8 cellular contexts compared by ENCODE assay signal in the genomic region with DNA sequence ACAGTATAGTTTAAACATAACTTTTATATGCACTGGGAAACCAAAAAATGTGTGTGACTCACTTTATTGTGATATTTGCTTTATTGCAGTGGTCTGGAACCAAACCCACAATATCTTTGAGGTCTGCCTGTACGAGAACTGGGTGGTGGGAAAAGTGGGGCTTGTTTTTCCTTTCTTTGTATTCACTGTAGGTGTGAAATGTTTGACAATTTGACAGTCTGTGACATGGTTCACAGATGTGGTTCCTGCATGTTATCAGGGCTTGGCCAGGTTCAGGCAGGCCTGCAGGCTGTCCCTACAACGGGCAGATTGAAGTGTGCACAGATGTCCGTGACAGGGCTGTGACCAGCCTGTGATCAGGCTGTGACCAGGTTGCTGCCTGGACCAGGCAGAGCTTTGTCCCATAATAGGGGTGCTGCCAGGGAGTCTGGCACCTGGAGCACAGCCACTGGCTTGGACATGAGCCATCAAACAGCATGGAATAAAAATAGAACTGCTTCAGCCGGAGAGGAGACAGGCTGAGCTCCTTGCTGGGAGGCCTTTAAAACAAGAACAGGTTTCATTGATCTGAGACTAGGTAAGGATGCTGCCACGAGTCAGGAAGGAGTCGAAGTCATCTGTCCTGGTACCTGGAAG.
DNase-seq lines count a peak whose midpoint lies in the region; ATAC-seq, FAIRE-seq and TF ChIP-seq lines count a peak whose summit lies in the region.

No MANE protein-coding gene starts in this region.

- no TSS peak for BruUV-seq in HepG2 (replicated peaks; lab: Mats Ljungman, UMichigan)

- no peak overlapping the region for H3K4me2 ChIP-seq in HepG2 (ENCODE audit: low read depth, low read length)

- intact Hi-C loops in HepG2 (cut with micrococcal nuclease; ENCODE audit: unreplicated experiment), result loop anchor here (10.0 kb wide), 1 partner anchor 63 kb away; a partner anchor contains a TSS
- intact Hi-C loops in left ventricle myocardium inferior (cut with micrococcal nuclease), result no loop called here

- H2AFZ ChIP-seq in HepG2 (ENCODE audit: low read length), result no peak overlapping the region

- H3K27me3 ChIP-seq in liver (ENCODE audit: control insufficient read depth in 4 of 4, insufficient read depth in 4 of 4, low read length in 3 of 4) (no peaks in the 10 kb centered on the region), HepG2 (ENCODE audit: control insufficient read depth in 1 of 2, insufficient read depth in 2 of 2, low read length in 2 of 2) (peaks cover 0 to 6% of the 10 kb centered on the region in 2 experiments; a peak in 1 of 5 replicates), left ventricle myocardium inferior (ENCODE audit: low read depth) (no peaks in the 10 kb centered on the region), thymus (ENCODE audit: control insufficient read depth, insufficient read depth) (peaks cover 2% of the 10 kb centered on the region)

- TF ChIP-seq POLR2A in HepG2 (IDR thresholded peaks at IDR 0.05; ENCODE audit: insufficient read depth in 1 of 2, low read depth in 2 of 2, low read length in 2 of 2), result no peak

- H3K9me3 ChIP-seq in liver (ENCODE audit: control insufficient read depth in 4 of 4, low read length in 3 of 4), result no peaks in the 10 kb centered on the region
- no peaks in the 10 kb centered on the region for H3K9me3 ChIP-seq in HepG2 (ENCODE audit: low read length)
- H3K9me3 ChIP-seq in left ventricle myocardium inferior (replicated peaks), result peaks cover 9% of the 10 kb centered on the region
- no peaks in the 10 kb centered on the region for H3K9me3 ChIP-seq in thymus (ENCODE audit: control insufficient read depth)

- POLR2A ChIA-PET in HepG2 (lab: Yijun Ruan, JAX), result no interaction called here

- TF ChIP-seq RAD21 in liver (IDR thresholded peaks at IDR 0.05), result peak; percentile 53 to 59
- TF ChIP-seq RAD21 in HepG2 (CRISPR knock-in tag; IDR thresholded peaks at IDR 0.05), result no peak

- WGBS in liver, result 30% methylated on average over 6 of the region's 6 CpGs
- 35% methylated on average over 6 of the region's 6 CpGs for WGBS in HepG2 (ENCODE audit: low lambda C conversion rate)
- 40% methylated on average over 6 of the region's 6 CpGs for WGBS in thymus

- H4K20me1 ChIP-seq in HepG2 (ENCODE audit: insufficient read depth, low read length), result no peaks in the 10 kb centered on the region

- CTCF ChIA-PET in HepG2 (lab: Yijun Ruan, JAX; ENCODE audit: low intra/inter-chr PET ratio, low total read pairs), result no interaction called here

- no peak for ATAC-seq in HepG2
- ATAC-seq in HG02798 (IDR thresholded peaks at IDR 0.05; ENCODE audit: poor library complexity, unreplicated experiment), result no peak
- no peak for ATAC-seq in GM21526 (IDR thresholded peaks at IDR 0.05; ENCODE audit: low FRiP score, unreplicated experiment)
- no peak for ATAC-seq in HG03095 (IDR thresholded peaks at IDR 0.05; ENCODE audit: unreplicated experiment)

- H3K4me1 ChIP-seq in liver (ENCODE audit: control insufficient read depth in 4 of 4, insufficient read depth in 4 of 4, low read length in 3 of 4), result peaks cover 4 to 24% (median 15%) of the 10 kb centered on the region in 4 donors
- peaks cover 23% of the 10 kb centered on the region for H3K4me1 ChIP-seq in HepG2 (ENCODE audit: insufficient read depth, low read length)
- H3K4me1 ChIP-seq in left ventricle myocardium inferior, result peaks cover 48% of the 10 kb centered on the region
- H3K4me1 ChIP-seq in thymus (ENCODE audit: control insufficient read depth, insufficient read depth, low read length), result peaks cover 10% of the 10 kb centered on the region

- in situ Hi-C loops in HepG2 (cut with HindIII; ENCODE audit: extremely low pct_ligation_motif_present, low pct_unique_long_range_greater_than_20kb), result no loop called here

- no peaks in the 10 kb centered on the region for H3K36me3 ChIP-seq in liver (ENCODE audit: control insufficient read depth in 4 of 4, insufficient read depth in 3 of 4, low read depth in 1 of 4, low read length in 3 of 4)
- no peaks in the 10 kb centered on the region for H3K36me3 ChIP-seq in HepG2 (replicated peaks in 1 of 2; ENCODE audit: control insufficient read depth in 1 of 2, insufficient read depth in 2 of 2, low read length in 2 of 2)
- peaks cover 4% of the 10 kb centered on the region for H3K36me3 ChIP-seq in left ventricle myocardium inferior
- no peaks in the 10 kb centered on the region for H3K36me3 ChIP-seq in thymus (ENCODE audit: control insufficient read depth, insufficient read depth)

- H3K27ac ChIP-seq in liver (ENCODE audit: low read depth in 1 of 2, low read length in 2 of 2), result peak overlapping the region; percentile 68 to 84
- no peak overlapping the region for H3K27ac ChIP-seq in HepG2 (ENCODE audit: extremely low read length, insufficient read depth, low read length)
- H3K27ac ChIP-seq in left ventricle myocardium inferior (replicated peaks), result peak overlapping the region; percentile 99
- peak overlapping the region; percentile 46 for H3K27ac ChIP-seq in thymus (ENCODE audit: low read depth)

- peak overlapping the region in 1 of 2 donors; percentile 78 for H3K9ac ChIP-seq in liver (ENCODE audit: low read depth in 1 of 2, low read length in 2 of 2)
- no peak overlapping the region for H3K9ac ChIP-seq in HepG2 (ENCODE audit: insufficient read depth, low read depth, low read length)

- H3K4me3 ChIP-seq in liver (ENCODE audit: low read depth in 1 of 3, low read length in 3 of 3) (no peak overlapping the region), HepG2 (replicated peaks in 1 of 3; ENCODE audit: insufficient read depth in 1 of 3, low read depth in 2 of 3, low read length in 3 of 3) (no peak overlapping the region), left ventricle myocardium inferior (peak overlapping the region; percentile 41), thymus (ENCODE audit: low read length) (no peak overlapping the region)

- FAIRE-seq in HepG2 (lab: Jason Lieb, UNC), result no peak

- H3K79me2 ChIP-seq in HepG2 (ENCODE audit: insufficient read depth, low read length), result no peaks in the 10 kb centered on the region

- DNase-seq in HepG2 (ENCODE audit: low spot score) (no peak), left ventricle myocardium inferior (peak; percentile 76)
- DNase-seq in activated CD8-positive, alpha-beta memory T cell treated with anti-CD3 and anti-CD28 coated beads, Interleukin-2, amount 50 U/mL, for 48 hours, result peak; percentile 54

- TF ChIP-seq EP300 in HepG2 (IDR thresholded peaks at IDR 0.05; ENCODE audit: low read depth in 2 of 2, low read length in 2 of 2), result no peak
- no peak for TF ChIP-seq EP300 in HepG2 (CRISPR knock-in tag; IDR thresholded peaks at IDR 0.05; ENCODE audit: borderline replicate concordance)

- TF ChIP-seq CTCF in liver (IDR thresholded peaks at IDR 0.05; ENCODE audit: low read depth, low read length, missing input control) (no peak), HepG2 (CRISPR knock-in tag; IDR thresholded peaks at IDR 0.05) (no peak), left ventricle myocardium inferior (IDR thresholded peaks at IDR 0.05; ENCODE audit: borderline replicate concordance) (no peak)

TF ChIP-seq in liver, 16 proteins besides CTCF, POLR2A, EP300 and RAD21 (continues in another document):
- TF ChIP-seq YY1 (IDR thresholded peaks at IDR 0.05) (peak; percentile 54), TAF1 (conservative IDR thresholded peaks at IDR 0.05) (no peak), FOXA1 (IDR thresholded peaks at IDR 0.05) (peak; percentile 68), FOXA2 (IDR thresholded peaks at IDR 0.05) (peak; percentile 56), RXRA (IDR thresholded peaks at IDR 0.05) (peak; percentile 52 to 95)
- TF ChIP-seq, protein P1, sequence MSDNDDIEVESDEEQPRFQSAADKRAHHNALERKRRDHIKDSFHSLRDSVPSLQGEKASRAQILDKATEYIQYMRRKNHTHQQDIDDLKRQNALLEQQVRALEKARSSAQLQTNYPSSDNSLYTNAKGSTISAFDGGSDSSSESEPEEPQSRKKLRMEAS (IDR thresholded peaks at IDR 0.05), result peak; percentile 77
- TF ChIP-seq, protein P2, sequence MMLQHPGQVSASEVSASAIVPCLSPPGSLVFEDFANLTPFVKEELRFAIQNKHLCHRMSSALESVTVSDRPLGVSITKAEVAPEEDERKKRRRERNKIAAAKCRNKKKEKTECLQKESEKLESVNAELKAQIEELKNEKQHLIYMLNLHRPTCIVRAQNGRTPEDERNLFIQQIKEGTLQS (IDR thresholded peaks at IDR 0.05), result no peak

TF ChIP-seq in HepG2, 621 proteins besides CTCF, POLR2A, EP300 and RAD21 (continues in another document):
- TF ChIP-seq ATF7-NPFF (CRISPR knock-in tag; IDR thresholded peaks at IDR 0.05; ENCODE audit: low read depth) (no peak), FLYWCH1 (CRISPR knock-in tag; IDR thresholded peaks at IDR 0.05) (no peak), ZSCAN25 (CRISPR knock-in tag; IDR thresholded peaks at IDR 0.05) (no peak), HHEX (CRISPR knock-in tag; IDR thresholded peaks at IDR 0.05) (no peak), NCOA2 (CRISPR knock-in tag; IDR thresholded peaks at IDR 0.05) (no peak), ZBTB42 (CRISPR knock-in tag; IDR thresholded peaks at IDR 0.05) (no peak), ZNF263 (CRISPR knock-in tag; IDR thresholded peaks at IDR 0.05) (no peak), ZNF549 (CRISPR knock-in tag; IDR thresholded peaks at IDR 0.05) (no peak), ADNP (CRISPR knock-in tag; IDR thresholded peaks at IDR 0.05) (no peak), MLLT10 (CRISPR knock-in tag; IDR thresholded peaks at IDR 0.05) (no peak)
- TF ChIP-seq, protein P3, sequence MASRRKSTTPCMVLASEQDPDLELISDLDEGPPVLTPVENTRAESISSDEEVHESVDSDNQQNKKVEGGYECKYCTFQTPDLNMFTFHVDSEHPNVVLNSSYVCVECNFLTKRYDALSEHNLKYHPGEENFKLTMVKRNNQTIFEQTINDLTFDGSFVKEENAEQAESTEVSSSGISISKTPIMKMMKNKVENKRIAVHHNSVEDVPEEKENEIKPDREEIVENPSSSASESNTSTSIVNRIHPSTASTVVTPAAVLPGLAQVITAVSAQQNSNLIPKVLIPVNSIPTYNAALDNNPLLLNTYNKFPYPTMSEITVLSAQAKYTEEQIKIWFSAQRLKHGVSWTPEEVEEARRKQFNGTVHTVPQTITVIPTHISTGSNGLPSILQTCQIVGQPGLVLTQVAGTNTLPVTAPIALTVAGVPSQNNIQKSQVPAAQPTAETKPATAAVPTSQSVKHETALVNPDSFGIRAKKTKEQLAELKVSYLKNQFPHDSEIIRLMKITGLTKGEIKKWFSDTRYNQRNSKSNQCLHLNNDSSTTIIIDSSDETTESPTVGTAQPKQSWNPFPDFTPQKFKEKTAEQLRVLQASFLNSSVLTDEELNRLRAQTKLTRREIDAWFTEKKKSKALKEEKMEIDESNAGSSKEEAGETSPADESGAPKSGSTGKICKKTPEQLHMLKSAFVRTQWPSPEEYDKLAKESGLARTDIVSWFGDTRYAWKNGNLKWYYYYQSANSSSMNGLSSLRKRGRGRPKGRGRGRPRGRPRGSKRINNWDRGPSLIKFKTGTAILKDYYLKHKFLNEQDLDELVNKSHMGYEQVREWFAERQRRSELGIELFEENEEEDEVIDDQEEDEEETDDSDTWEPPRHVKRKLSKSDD (CRISPR knock-in tag; IDR thresholded peaks at IDR 0.05; ENCODE audit: low read depth), result no peak
